In the genomic region with DNA sequence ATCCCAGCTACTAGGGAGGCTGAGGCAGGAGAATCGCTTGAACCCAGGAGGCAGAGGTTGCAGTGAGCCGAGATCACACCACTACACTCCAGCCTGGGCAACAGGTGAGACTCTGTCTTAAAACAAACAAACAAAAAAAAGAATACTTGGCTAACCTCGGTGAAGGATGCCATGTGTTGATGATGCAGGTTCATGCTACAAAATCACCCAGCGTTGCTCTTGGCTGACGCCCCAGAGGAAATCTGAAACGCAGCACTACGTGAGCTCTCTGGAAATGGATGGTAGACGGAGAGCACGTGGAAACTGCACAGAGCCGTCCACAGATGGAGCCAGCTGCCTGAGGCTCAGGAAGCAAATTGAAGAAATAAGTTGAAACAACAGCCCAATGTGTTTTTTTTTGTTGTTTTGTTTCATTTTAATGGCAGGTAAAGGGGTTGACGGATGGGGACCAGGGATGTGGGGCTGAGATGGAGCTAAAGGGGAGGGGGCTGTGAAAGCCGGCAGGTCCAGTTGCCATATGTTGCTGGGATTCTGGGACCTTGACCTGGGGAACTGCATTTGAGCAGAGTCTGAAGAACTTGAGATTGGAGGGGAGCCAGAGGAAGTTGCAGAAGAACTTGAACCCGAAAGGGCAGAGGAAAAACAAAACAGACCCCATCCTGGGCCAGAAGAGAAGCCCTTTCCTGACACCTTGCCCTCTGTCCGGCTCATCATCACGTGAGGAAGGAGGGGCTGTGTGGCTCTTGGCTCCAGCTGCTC, we compare ENCODE assay signal across 8 cellular contexts. TPM values are rescaled to one million over a fixed set of nuclear protein-coding genes. Genes with fewer than 3 reads are reported as not detected.
DNase-seq lines count a peak whose midpoint lies in the region; ATAC-seq and TF ChIP-seq lines count a peak whose summit lies in the region.

No MANE protein-coding gene starts in this region.

- peak; percentile 49 for TF ChIP-seq CTCF in AG09309 (IDR thresholded peaks at IDR 0.05; ENCODE audit: control insufficient read depth, insufficient read depth, low read depth, low read length, missing control alignments)
- TF ChIP-seq CTCF in GM12875 (IDR thresholded peaks at IDR 0.05; ENCODE audit: borderline replicate concordance, insufficient read depth, low read depth, low read length), result peak; percentile 31; the same call in 1 of the 2 replicates
- TF ChIP-seq CTCF in foreskin keratinocyte (conservative IDR thresholded peaks at IDR 0.05), result peak; percentile 72

- ATAC-seq in T-helper 17 cell, result peak; percentile 67
- ATAC-seq in foreskin keratinocyte, result peak; percentile 50
- peak; percentile 95 for ATAC-seq in sciatic nerve
- no peak for ATAC-seq in HG03460 (IDR thresholded peaks at IDR 0.05; ENCODE audit: unreplicated experiment)

- H3K9me3 ChIP-seq in T-helper 17 cell (ENCODE audit: control insufficient read depth, low read length, poor library complexity, severe bottlenecking), result no peaks in the 10 kb centered on the region

- DNase-seq in AG09309 (ENCODE audit: low read depth) (no peak), HT-29 (ENCODE audit: low spot score) (peak; percentile 61), T-helper 17 cell (no peak), foreskin keratinocyte (peak in 1 of 2 donors; percentile 52), sciatic nerve (ENCODE audit: low spot score) (peak; percentile 66)
- no peak for DNase-seq in activated CD4-positive, CD25-positive, alpha-beta regulatory T cell treated with anti-CD3 and anti-CD28 coated beads, Interleukin-2, amount 50 U/mL, for 72 hours

- H3K4me1 ChIP-seq in foreskin keratinocyte, result peaks cover 6% of the 10 kb centered on the region

- H3K4me3 ChIP-seq in AG09309 (ENCODE audit: control insufficient read depth, low read depth, low read length), result no peak overlapping the region
- H3K4me3 ChIP-seq in GM12875 (ENCODE audit: low read depth, low read length), result no peak overlapping the region

- H3K4me1 Mint-ChIP-seq in T-helper 17 cell, result peaks cover 7% of the 10 kb centered on the region

- peak overlapping the region; percentile 28 for H3K4me3 Mint-ChIP-seq in T-helper 17 cell

- no peak overlapping the region for H3K27ac ChIP-seq in foreskin keratinocyte

- no peak overlapping the region for H3K27ac Mint-ChIP-seq in T-helper 17 cell

- H3K36me3 Mint-ChIP-seq in T-helper 17 cell (ENCODE audit: low read depth), result no peaks in the 10 kb centered on the region

- no peaks in the 10 kb centered on the region for H3K27me3 ChIP-seq in foreskin keratinocyte

- H3K27me3 Mint-ChIP-seq in T-helper 17 cell, result no peaks in the 10 kb centered on the region

- intact Hi-C loops in sciatic nerve (cut with DNase I), result loop anchor here (10.0 kb wide), 2 partner anchors 82 to 108 kb away; no protein-coding TSS in a partner anchor

RNA-seq across cellular contexts. Expression of a gene that starts 12.8 kb away (rescaled TPM):
- total RNA-seq in HT-29 (2014; rRNA removed; shearing (Covaris generic)), result 28.0 and 33.1 TPM in 2 replicates
- total RNA-seq in T-helper 17 cell, result 1 to 10 TPM; 3.6 to 4.9 TPM
- total RNA-seq in foreskin keratinocyte, result 46.6 and 50.0 TPM in 2 replicates
- 87.1 and 96.4 TPM in 2 replicates for polyA plus RNA-seq in foreskin keratinocyte
- total RNA-seq in sciatic nerve, result 34.1 TPM

RNA-seq across cellular contexts. Expression of a gene that starts 15.1 kb away (rescaled TPM):
- total RNA-seq in HT-29 (2014; rRNA removed; shearing (Covaris generic)), result not detected in 2 replicates
- total RNA-seq in T-helper 17 cell, result not detected
- total RNA-seq in foreskin keratinocyte, result not detected in 2 replicates
- not detected in 2 replicates for polyA plus RNA-seq in foreskin keratinocyte
- not detected for total RNA-seq in sciatic nerve

Comparison
In these comparisons a context has a peak if more than half of its experiments do, and no peak if none do; other contexts are left out.
1. DNase-seq: peak in HT-29 (single experiment) and sciatic nerve (single experiment); none in AG09309 (single experiment), T-helper 17 cell (0 of 3) and activated CD4-positive, CD25-positive, alpha-beta regulatory T cell treated with anti-CD3 and anti-CD28 coated beads, Interleukin-2, amount 50 U/mL, for 72 hours (single experiment).
2. Peak in every context shown above with its lines, with median percentiles within 50 percentile points of each other: CTCF ChIP-seq.